8 cellular contexts compared by ENCODE assay signal in the genomic region with DNA sequence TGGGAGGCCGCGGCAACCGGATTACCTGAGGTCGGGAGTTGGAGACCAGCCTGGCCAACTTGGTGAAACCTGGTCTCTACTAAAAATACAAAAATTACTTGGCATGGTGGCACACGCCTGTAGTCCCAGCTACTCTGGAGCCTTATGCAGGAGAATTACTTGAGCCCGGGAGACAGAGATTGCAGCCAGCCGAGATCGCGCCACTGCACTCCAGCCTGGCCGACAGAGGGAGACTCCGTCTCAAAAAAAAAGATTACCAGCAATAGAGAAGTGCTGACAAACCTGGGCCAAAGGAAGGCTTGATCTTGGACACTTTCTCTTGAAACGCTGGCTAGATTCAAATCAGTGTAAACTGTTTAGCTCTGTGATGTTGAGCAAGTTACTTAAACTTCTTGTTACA. TPM values are rescaled to one million over a fixed set of nuclear protein-coding genes. Genes with fewer than 3 reads are reported as not detected.
DNase-seq lines count a peak whose midpoint lies in the region; ATAC-seq and TF ChIP-seq lines count a peak whose summit lies in the region.

No MANE protein-coding gene starts in this region.

- TF ChIP-seq CTCF in astrocyte of the cerebellum (IDR thresholded peaks at IDR 0.05; ENCODE audit: low read depth, low read length, missing control alignments): peak; percentile 75

- H3K9me3 ChIP-seq in BLaER1 treated with 17β-estradiol and CSF1 and Interleukin-3, amounts not matched to agents 10 nM and 100 nM (replicated peaks in 1 of 11): no peaks in the 10 kb centered on the region
- no peaks in the 10 kb centered on the region for H3K9me3 ChIP-seq in HUES6 (ENCODE audit: control insufficient read depth, insufficient read depth, low read depth, low read length)

- in situ Hi-C loops in astrocyte of the cerebellum (cut with HindIII; ENCODE audit: low sequenced_read_pairs): no loop called here

- peak overlapping the region in 4 of 11 experiments; percentile 32 to 67 (median 62); a peak in 6 of 22 replicates for H3K27ac ChIP-seq in BLaER1 treated with 17β-estradiol and CSF1 and Interleukin-3, amounts not matched to agents 10 nM and 100 nM
- peak overlapping the region; percentile 68; the same call in 1 of the 2 replicates for H3K27ac ChIP-seq in HUES6 (ENCODE audit: low read depth, low read length)

- DNase-seq in astrocyte of the cerebellum (ENCODE audit: low read depth) (no peak), left lobe of liver (ENCODE audit: low spot score) (no peak), H7 (no peak), NCI-H187 (lab: John Stamatoyannopoulos, UW) (no peak)

- peak overlapping the region in 2 of 11 experiments; percentile 51 to 56; a peak in 3 of 22 replicates for H3K9ac ChIP-seq in BLaER1 treated with 17β-estradiol and CSF1 and Interleukin-3, amounts not matched to agents 10 nM and 100 nM
- H3K9ac ChIP-seq in HUES6 (ENCODE audit: low read length): peak overlapping the region; percentile 82

- peaks cover 69 to 83% (median 78%) of the 10 kb centered on the region in 11 experiments for H3K27me3 ChIP-seq in BLaER1 treated with 17β-estradiol and CSF1 and Interleukin-3, amounts not matched to agents 10 nM and 100 nM
- H3K27me3 ChIP-seq in HUES6 (ENCODE audit: control insufficient read depth, insufficient read depth, low read length): peaks cover 75% of the 10 kb centered on the region
- peaks cover 29% of the 10 kb centered on the region for H3K27me3 ChIP-seq in H7 (ENCODE audit: control insufficient read depth, insufficient read depth, low read length)

- ATAC-seq in left lobe of liver (peak; percentile 43), HG02798 (IDR thresholded peaks at IDR 0.05; ENCODE audit: poor library complexity, unreplicated experiment) (no peak), GM21526 (IDR thresholded peaks at IDR 0.05; ENCODE audit: low FRiP score, unreplicated experiment) (no peak)

- no peak overlapping the region; a peak in 2 of 20 replicates for H3K4me3 ChIP-seq in BLaER1 treated with 17β-estradiol and CSF1 and Interleukin-3, amounts not matched to agents 10 nM and 100 nM
- no peak overlapping the region for H3K4me3 ChIP-seq in HUES6 (ENCODE audit: low read depth, low read length)
- no peak overlapping the region for H3K4me3 ChIP-seq in astrocyte of the cerebellum (ENCODE audit: low read depth, low read length)
- H3K4me3 ChIP-seq in H7 (ENCODE audit: insufficient read depth, low read depth, low read length): no peak overlapping the region

- H4K20me1 ChIP-seq in BLaER1 treated with 17β-estradiol and CSF1 and Interleukin-3, amounts not matched to agents 10 nM and 100 nM: peaks cover 0 to 23% (median 5%) of the 10 kb centered on the region in 11 experiments; a peak in 10 of 22 replicates

- no peaks in the 10 kb centered on the region for H3K36me3 ChIP-seq in BLaER1 treated with 17β-estradiol and CSF1 and Interleukin-3, amounts not matched to agents 10 nM and 100 nM
- H3K36me3 ChIP-seq in HUES6 (ENCODE audit: control insufficient read depth, insufficient read depth, low read length) (no peaks in the 10 kb centered on the region), H7 (replicated peaks; ENCODE audit: control insufficient read depth, insufficient read depth, low read length) (no peaks in the 10 kb centered on the region)

- peak overlapping the region in 10 of 11 experiments; percentile 2 to 92 (median 51); a peak in 13 of 22 replicates for H3K4me2 ChIP-seq in BLaER1 treated with 17β-estradiol and CSF1 and Interleukin-3, amounts not matched to agents 10 nM and 100 nM

- H3K4me1 ChIP-seq in BLaER1 treated with 17β-estradiol and CSF1 and Interleukin-3, amounts not matched to agents 10 nM and 100 nM: peaks cover 31 to 76% (median 59%) of the 10 kb centered on the region in 10 experiments
- H3K4me1 ChIP-seq in HUES6 (ENCODE audit: control insufficient read depth, insufficient read depth, low read length): peaks cover 45% of the 10 kb centered on the region

RNA-seq across cellular contexts. Expression of gene MT1H, which starts 4.3 kb away (rescaled TPM):
- total RNA-seq in left lobe of liver: 949 TPM
- 3.0 and 3.8 TPM in 2 replicates for total RNA-seq in H7 (2014; rRNA removed; shearing (Covaris generic))

RNA-seq across cellular contexts. Expression of gene MT1G, which starts 6.1 kb away (rescaled TPM):
- total RNA-seq in left lobe of liver: 5,960 TPM
- total RNA-seq in H7 (2014; rRNA removed; shearing (Covaris generic)): 20.3 and 38.1 TPM in 2 replicates

RNA-seq across cellular contexts. Expression of gene MT1X, which starts 8.4 kb away (rescaled TPM):
- total RNA-seq in left lobe of liver: 2,271 TPM
- 138 and 157 TPM in 2 replicates for total RNA-seq in H7 (2014; rRNA removed; shearing (Covaris generic))

RNA-seq across cellular contexts. Expression of gene MT1F, which starts 16.2 kb away (rescaled TPM):
- total RNA-seq in left lobe of liver: 763 TPM
- total RNA-seq in H7 (2014; rRNA removed; shearing (Covaris generic)): 11.8 and 13.4 TPM in 2 replicates

RNA-seq across cellular contexts. Expression of gene MT1B, which starts 22.2 kb away (rescaled TPM):
- 2.7 TPM for total RNA-seq in left lobe of liver
- not detected in 2 replicates for total RNA-seq in H7 (2014; rRNA removed; shearing (Covaris generic))

Comparison
In these comparisons a context has a peak if more than half of its experiments do, and no peak if none do; other contexts are left out.
1. RNA of gene MT1H, which starts 4.3 kb away (total RNA-seq): 949 TPM in left lobe of liver (single experiment); 3.0 to 3.8 TPM in H7; every median in the first group is over 100 times any median in the second.
2. RNA of gene MT1G, which starts 6.1 kb away (total RNA-seq): 5,960 TPM in left lobe of liver (single experiment); 20.3 to 38.1 TPM in H7; every median in the first group is over 100 times any median in the second.
3. RNA of gene MT1X, which starts 8.4 kb away (total RNA-seq): 2,271 TPM in left lobe of liver (single experiment); 138 to 157 TPM in H7; every median in the first group is over 10 times any median in the second.